1 cellular context compared by ENCODE assay signal in genomic region chr19:34920090-34920786, GRCh38.
TF ChIP-seq lines count a peak whose summit lies in the region.
"Not testable (repeated sequence)": the region's sequence is repeated elsewhere in the genome, so short reads cannot be mapped to it uniquely, and the experiment has no call there.

No MANE protein-coding gene starts in this region.

TF ChIP-seq in K562, 482 proteins besides CTCF, POLR2A, EP300 and RAD21 (continued from another document and continues in another):
- TF ChIP-seq EHMT2 (IDR thresholded peaks at IDR 0.05): peak; percentile 61; the same call in 1 of the 2 replicates
- peak; percentile 62; the same call in 1 of the 2 replicates for TF ChIP-seq MYNN (IDR thresholded peaks at IDR 0.05)
- TF ChIP-seq MYNN (CRISPR knock-in tag; IDR thresholded peaks at IDR 0.05); FOXM1 (CRISPR knock-in tag; IDR thresholded peaks at IDR 0.05; ENCODE audit: low read depth): not testable (repeated sequence)
- peak; percentile 26 to 67; a peak in 3 of 4 replicates for TF ChIP-seq MAZ (CRISPR knock-in tag; conservative IDR thresholded peaks at IDR 0.05 in 1 of 2, IDR thresholded peaks at IDR 0.05 in 1 of 2)
- peak; percentile 89 for TF ChIP-seq KLF13 (tag; IDR thresholded peaks at IDR 0.05; ENCODE audit: borderline replicate concordance, low read depth)
- peak; percentile 68 for TF ChIP-seq POLR2AphosphoS5 (IDR thresholded peaks at IDR 0.05; ENCODE audit: control insufficient read depth, insufficient read depth, low read depth, low read length)
- peak; percentile 96 for TF ChIP-seq SOX6 (IDR thresholded peaks at IDR 0.05)
- TF ChIP-seq, protein P1, sequence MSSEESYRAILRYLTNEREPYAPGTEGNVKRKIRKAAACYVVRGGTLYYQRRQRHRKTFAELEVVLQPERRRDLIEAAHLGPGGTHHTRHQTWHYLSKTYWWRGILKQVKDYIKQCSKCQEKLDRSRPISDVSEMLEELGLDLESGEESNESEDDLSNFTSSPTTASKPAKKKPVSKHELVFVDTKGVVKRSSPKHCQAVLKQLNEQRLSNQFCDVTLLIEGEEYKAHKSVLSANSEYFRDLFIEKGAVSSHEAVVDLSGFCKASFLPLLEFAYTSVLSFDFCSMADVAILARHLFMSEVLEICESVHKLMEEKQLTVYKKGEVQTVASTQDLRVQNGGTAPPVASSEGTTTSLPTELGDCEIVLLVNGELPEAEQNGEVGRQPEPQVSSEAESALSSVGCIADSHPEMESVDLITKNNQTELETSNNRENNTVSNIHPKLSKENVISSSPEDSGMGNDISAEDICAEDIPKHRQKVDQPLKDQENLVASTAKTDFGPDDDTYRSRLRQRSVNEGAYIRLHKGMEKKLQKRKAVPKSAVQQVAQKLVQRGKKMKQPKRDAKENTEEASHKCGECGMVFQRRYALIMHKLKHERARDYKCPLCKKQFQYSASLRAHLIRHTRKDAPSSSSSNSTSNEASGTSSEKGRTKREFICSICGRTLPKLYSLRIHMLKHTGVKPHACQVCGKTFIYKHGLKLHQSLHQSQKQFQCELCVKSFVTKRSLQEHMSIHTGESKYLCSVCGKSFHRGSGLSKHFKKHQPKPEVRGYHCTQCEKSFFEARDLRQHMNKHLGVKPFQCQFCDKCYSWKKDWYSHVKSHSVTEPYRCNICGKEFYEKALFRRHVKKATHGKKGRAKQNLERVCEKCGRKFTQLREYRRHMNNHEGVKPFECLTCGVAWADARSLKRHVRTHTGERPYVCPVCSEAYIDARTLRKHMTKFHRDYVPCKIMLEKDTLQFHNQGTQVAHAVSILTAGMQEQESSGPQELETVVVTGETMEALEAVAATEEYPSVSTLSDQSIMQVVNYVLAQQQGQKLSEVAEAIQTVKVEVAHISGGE (CRISPR knock-in tag; IDR thresholded peaks at IDR 0.05): 0 out of 6 replicates have a peak, but pooled peaks of 1 of the 3 experiments have one; percentile 48
- TF ChIP-seq CC2D1A (IDR thresholded peaks at IDR 0.05): peak; percentile 63; the same call in 1 of the 2 replicates
- peak; percentile 67; the same call in 1 of the 2 replicates for TF ChIP-seq ZBED1 (IDR thresholded peaks at IDR 0.05)
- TF ChIP-seq ZNF586 (CRISPR knock-in tag; conservative IDR thresholded peaks at IDR 0.05): peak; percentile 69; the same call in 1 of the 2 replicates
- peak; percentile 72; the same call in 1 of the 2 replicates for TF ChIP-seq RUNX1 (IDR thresholded peaks at IDR 0.05; ENCODE audit: low read depth)
- TF ChIP-seq TAL1 (IDR thresholded peaks at IDR 0.05): peak; percentile 90
- peak; percentile 96 for TF ChIP-seq CBFA2T3 (IDR thresholded peaks at IDR 0.05)
- peak; percentile 89 for TF ChIP-seq PTTG1 (tag; IDR thresholded peaks at IDR 0.05; ENCODE audit: low read depth)
- 0 out of 2 replicates have a peak, but pooled peaks have one; percentile 54 for TF ChIP-seq MTA3 (IDR thresholded peaks at IDR 0.05; ENCODE audit: borderline replicate concordance)
- peak; percentile 51; the same call in 1 of the 2 replicates for TF ChIP-seq ZNF324 (CRISPR knock-in tag; IDR thresholded peaks at IDR 0.05)
- peak; percentile 90 for TF ChIP-seq LEF1 (IDR thresholded peaks at IDR 0.05)
- peak; percentile 89 for TF ChIP-seq ZEB2 (IDR thresholded peaks at IDR 0.05)
- TF ChIP-seq ERF (CRISPR knock-in tag; IDR thresholded peaks at IDR 0.05): peak; percentile 36; the same call in 1 of the 2 replicates
- TF ChIP-seq FOXM1 (IDR thresholded peaks at IDR 0.05; ENCODE audit: low read depth): peak; percentile 63; the same call in 1 of the 2 replicates
- 0 out of 2 replicates have a peak, but pooled peaks have one; percentile 44 for TF ChIP-seq GATAD2A (IDR thresholded peaks at IDR 0.05)
- TF ChIP-seq ZNF507 (tag; conservative IDR thresholded peaks at IDR 0.05): peak; percentile 26; the same call in 1 of the 2 replicates
- TF ChIP-seq THRB (CRISPR knock-in tag; conservative IDR thresholded peaks at IDR 0.05): 0 out of 2 replicates have a peak, but pooled peaks have one; percentile 72
- TF ChIP-seq NFRKB (IDR thresholded peaks at IDR 0.05; ENCODE audit: low read depth): 0 out of 2 replicates have a peak, but pooled peaks have one; percentile 29
- peak; percentile 82 for TF ChIP-seq TRIM28 (IDR thresholded peaks at IDR 0.05)
- peak; percentile 40 for TF ChIP-seq ZNF134 (CRISPR knock-in tag; conservative IDR thresholded peaks at IDR 0.05)
- TF ChIP-seq HBP1 (CRISPR knock-in tag; IDR thresholded peaks at IDR 0.05): peak; percentile 82; the same call in 1 of the 2 replicates
- TF ChIP-seq HDAC2 (IDR thresholded peaks at IDR 0.05): peak; percentile 78
- TF ChIP-seq MNT (conservative IDR thresholded peaks at IDR 0.05): peak; percentile 32 to 75; a peak in 2 of 4 replicates
- TF ChIP-seq SMARCE1 (IDR thresholded peaks at IDR 0.05): peak; percentile 68; the same call in 1 of the 2 replicates
- peak; percentile 96 to 99 for TF ChIP-seq FOXA3 (CRISPR knock-in tag; conservative IDR thresholded peaks at IDR 0.05 in 1 of 2, IDR thresholded peaks at IDR 0.05 in 1 of 2)
- peak; percentile 57 to 75; a peak in 2 of 4 replicates for TF ChIP-seq TBL1XR1 (IDR thresholded peaks at IDR 0.05; ENCODE audit: low read length in 2 of 2)
- 0 out of 2 replicates have a peak, but pooled peaks have one; percentile 22 for TF ChIP-seq SP1 (CRISPR knock-in tag; IDR thresholded peaks at IDR 0.05)
- peak; percentile 72 to 80; a peak in 2 of 4 replicates for TF ChIP-seq TEAD1 (CRISPR knock-in tag; IDR thresholded peaks at IDR 0.05)
- 0 out of 2 replicates have a peak, but pooled peaks have one; percentile 52 for TF ChIP-seq ZNF133 (CRISPR knock-in tag; IDR thresholded peaks at IDR 0.05)
- TF ChIP-seq MEIS2 (IDR thresholded peaks at IDR 0.05; ENCODE audit: partially characterized antibody): peak; percentile 53
- peak; percentile 48; the same call in 1 of the 2 replicates for TF ChIP-seq EP400 (IDR thresholded peaks at IDR 0.05)
- TF ChIP-seq ZKSCAN8 (CRISPR knock-in tag; IDR thresholded peaks at IDR 0.05): peak; percentile 73
- TF ChIP-seq, protein P2, sequence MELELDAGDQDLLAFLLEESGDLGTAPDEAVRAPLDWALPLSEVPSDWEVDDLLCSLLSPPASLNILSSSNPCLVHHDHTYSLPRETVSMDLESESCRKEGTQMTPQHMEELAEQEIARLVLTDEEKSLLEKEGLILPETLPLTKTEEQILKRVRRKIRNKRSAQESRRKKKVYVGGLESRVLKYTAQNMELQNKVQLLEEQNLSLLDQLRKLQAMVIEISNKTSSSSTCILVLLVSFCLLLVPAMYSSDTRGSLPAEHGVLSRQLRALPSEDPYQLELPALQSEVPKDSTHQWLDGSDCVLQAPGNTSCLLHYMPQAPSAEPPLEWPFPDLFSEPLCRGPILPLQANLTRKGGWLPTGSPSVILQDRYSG (tag; conservative IDR thresholded peaks at IDR 0.05; ENCODE audit: low read depth): peak; percentile 96
- 0 out of 2 replicates have a peak, but pooled peaks have one; percentile 67 for TF ChIP-seq FOXP1 (CRISPR knock-in tag; IDR thresholded peaks at IDR 0.05)
- peak; percentile 96 for TF ChIP-seq TCF3 (CRISPR knock-in tag; IDR thresholded peaks at IDR 0.05)
- TF ChIP-seq, protein P3, sequence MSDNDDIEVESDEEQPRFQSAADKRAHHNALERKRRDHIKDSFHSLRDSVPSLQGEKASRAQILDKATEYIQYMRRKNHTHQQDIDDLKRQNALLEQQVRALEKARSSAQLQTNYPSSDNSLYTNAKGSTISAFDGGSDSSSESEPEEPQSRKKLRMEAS (CRISPR knock-in tag; IDR thresholded peaks at IDR 0.05): peak; percentile 97
- TF ChIP-seq, protein P4, sequence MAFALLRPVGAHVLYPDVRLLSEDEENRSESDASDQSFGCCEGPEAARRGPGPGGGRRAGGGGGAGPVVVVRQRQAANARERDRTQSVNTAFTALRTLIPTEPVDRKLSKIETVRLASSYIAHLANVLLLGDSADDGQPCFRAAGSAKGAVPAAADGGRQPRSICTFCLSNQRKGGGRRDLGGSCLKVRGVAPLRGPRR (CRISPR knock-in tag; IDR thresholded peaks at IDR 0.05): peak; percentile 93
- peak; percentile 77; the same call in 1 of the 2 replicates for TF ChIP-seq ID3 (CRISPR knock-in tag; IDR thresholded peaks at IDR 0.05)
- peak; percentile 100 for TF ChIP-seq ID3 (tag; IDR thresholded peaks at IDR 0.05)
- TF ChIP-seq STAT5B (CRISPR knock-in tag; IDR thresholded peaks at IDR 0.05): peak; percentile 55; the same call in 1 of the 2 replicates
- peak; percentile 85; the same call in 1 of the 2 replicates for TF ChIP-seq ILK (tag; IDR thresholded peaks at IDR 0.05; ENCODE audit: borderline replicate concordance, low read depth)
